ENCODE assay signal across 6 cellular contexts in the genomic region with DNA sequence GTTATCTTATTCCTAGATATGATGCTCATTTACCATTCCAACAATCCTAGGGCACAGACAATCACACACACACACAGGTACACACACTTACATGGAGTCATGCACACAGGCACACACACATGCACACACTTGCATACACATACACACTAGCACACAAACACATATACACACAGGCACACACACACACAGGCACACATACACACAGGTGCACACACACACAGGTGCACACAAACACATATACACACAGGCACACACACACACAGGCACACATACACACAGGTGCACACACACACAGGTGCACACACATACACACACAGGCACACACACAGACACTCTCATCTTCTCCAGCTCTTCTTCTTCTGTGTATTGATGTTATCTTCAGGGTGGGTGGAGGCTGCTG. TPM values are rescaled to one million over a fixed set of nuclear protein-coding genes. Genes with fewer than 3 reads are reported as not detected.
DNase-seq lines count a peak whose midpoint lies in the region; ATAC-seq, FAIRE-seq and TF ChIP-seq lines count a peak whose summit lies in the region.
"Not testable (repeated sequence)": the region's sequence is repeated elsewhere in the genome, so short reads cannot be mapped to it uniquely, and the experiment has no call there.
"Had no signal": no experiment of that assay in that cellular context is flagged by ENCODE, and none has a peak within 500 bp of the region (broad histone marks: within the 10 kb centered on the region; RNA-seq: fewer than 3 reads in every experiment).

No MANE protein-coding gene starts in this region.

- H3K27me3 ChIP-seq in bronchial epithelial cell (ENCODE audit: control insufficient read depth, insufficient read depth, low read length); mesenchymal stem cell (ENCODE audit: control insufficient read depth in 1 of 2, insufficient read depth in 1 of 2, low read length in 2 of 2); trophoblast cell (ENCODE audit: insufficient read depth, low read length): not testable (repeated sequence)

- H3K23ac ChIP-seq in mesenchymal stem cell (ENCODE audit: low read length in 2 of 2): not testable (repeated sequence)
- H3K23ac ChIP-seq in trophoblast cell (ENCODE audit: low read length): peak overlapping the region; percentile 73

- H2BK12ac ChIP-seq in mesenchymal stem cell (ENCODE audit: low read length in 2 of 2); trophoblast cell (ENCODE audit: low read length): not testable (repeated sequence)

- not testable (repeated sequence) for H3K4me2 ChIP-seq in A549; mesenchymal stem cell (ENCODE audit: low read length, poor library complexity, severe bottlenecking); trophoblast cell (ENCODE audit: low read length)

- H3K4me1 ChIP-seq in A549; HEK293 (ENCODE audit: control insufficient read depth, insufficient read depth, low read length); mesenchymal stem cell (ENCODE audit: control insufficient read depth, insufficient read depth, low read depth, low read length); trophoblast cell (ENCODE audit: control insufficient read depth in 1 of 2, insufficient read depth in 2 of 2, low read length in 2 of 2): not testable (repeated sequence)

- TF ChIP-seq RAD21 in A549 (conservative IDR thresholded peaks at IDR 0.05 in 1 of 2, IDR thresholded peaks at IDR 0.05 in 1 of 2): not testable (repeated sequence)

- not testable (repeated sequence) for H3K79me1 ChIP-seq in mesenchymal stem cell (replicated peaks; ENCODE audit: low read length, poor library complexity, severe bottlenecking); trophoblast cell (ENCODE audit: low read length)

- not testable (repeated sequence) for H3K14ac ChIP-seq in mesenchymal stem cell (ENCODE audit: low read length in 2 of 2); trophoblast cell (ENCODE audit: low read length)

- H4K91ac ChIP-seq in mesenchymal stem cell (ENCODE audit: low read length): peak overlapping the region; percentile 50
- H4K91ac ChIP-seq in trophoblast cell (ENCODE audit: low read depth, low read length): not testable (repeated sequence)

- peak; percentile 59 for FAIRE-seq in A549 (lab: Jason Lieb, UNC)
- peak; percentile 100 for FAIRE-seq in bronchial epithelial cell (lab: Jason Lieb, UNC)

- not testable (repeated sequence) for TF ChIP-seq POLR2A in A549 (IDR thresholded peaks at IDR 0.05; ENCODE audit: low read length)

- not testable (repeated sequence) for H2AFZ ChIP-seq in mesenchymal stem cell (ENCODE audit: low read depth, low read length); trophoblast cell (ENCODE audit: insufficient read depth, low read length, poor library complexity)

- H2BK120ac ChIP-seq in mesenchymal stem cell (ENCODE audit: low read depth, low read length); trophoblast cell (ENCODE audit: insufficient read depth, low read length, poor library complexity): not testable (repeated sequence)

- not testable (repeated sequence) for DNase-seq in A549 (ENCODE audit: low read depth in 1 of 2, low spot score in 1 of 2); bronchial epithelial cell (ENCODE audit: low read depth); mesenchymal stem cell; trophoblast cell

- H3K79me2 ChIP-seq in trophoblast cell (ENCODE audit: control insufficient read depth, insufficient read depth, low read length, poor library complexity): not testable (repeated sequence)

- H2BK5ac ChIP-seq in mesenchymal stem cell (ENCODE audit: low read depth, low read length, poor library complexity, severe bottlenecking); trophoblast cell (ENCODE audit: low read depth, low read length, poor library complexity): not testable (repeated sequence)

- CTCF ChIA-PET in A549 (lab: Yijun Ruan, JAX): interaction anchor here (1.1 to 1.6 kb wide), 2 partner anchors 75 to 109 kb away, joined by 3 to 4 read pairs; no protein-coding TSS in a partner anchor
- CTCF ChIA-PET in HEK293 (lab: Yijun Ruan, JAX): not testable (repeated sequence)

- not testable (repeated sequence) for H3K9ac ChIP-seq in mesenchymal stem cell (ENCODE audit: low read length); trophoblast cell (ENCODE audit: low read length)

- H3K9me3 ChIP-seq in A549: peaks cover 16% of the 10 kb centered on the region
- not testable (repeated sequence) for H3K9me3 ChIP-seq in HEK293 (ENCODE audit: control insufficient read depth, insufficient read depth, low read depth, low read length); trophoblast cell (ENCODE audit: insufficient read depth, low read depth, low read length)
- peaks cover 17% of the 10 kb centered on the region for H3K9me3 ChIP-seq in mesenchymal stem cell (ENCODE audit: control insufficient read depth, low read length)

- H2BK15ac ChIP-seq in mesenchymal stem cell (ENCODE audit: low read depth, poor library complexity, severe bottlenecking): not testable (repeated sequence)

- not testable (repeated sequence) for TF ChIP-seq EP300 in A549 (IDR thresholded peaks at IDR 0.05)

- H4K8ac ChIP-seq in mesenchymal stem cell (ENCODE audit: low read length); trophoblast cell (ENCODE audit: low read depth, low read length): not testable (repeated sequence)

- H3K4ac ChIP-seq in mesenchymal stem cell (ENCODE audit: low read depth in 1 of 2, low read length in 2 of 2); trophoblast cell (ENCODE audit: low read depth, low read length): not testable (repeated sequence)

- not testable (repeated sequence) for ATAC-seq in A549

- H4K12ac ChIP-seq in trophoblast cell (ENCODE audit: low read depth, low read length): not testable (repeated sequence)

- H3K27ac ChIP-seq in A549; HEK293 (ENCODE audit: extremely low read depth, low read depth, low read length); mesenchymal stem cell (ENCODE audit: low read length, poor library complexity, severe bottlenecking); trophoblast cell (ENCODE audit: low read depth, low read length): not testable (repeated sequence)

- TF ChIP-seq CTCF in A549 (IDR thresholded peaks at IDR 0.05); HEK293 (tag by site-specific recombination; IDR thresholded peaks at IDR 0.05); bronchial epithelial cell (IDR thresholded peaks at IDR 0.05; ENCODE audit: insufficient read depth, low read length, severe bottlenecking): not testable (repeated sequence)

- POLR2A ChIA-PET in A549 (lab: Yijun Ruan, JAX); HEK293 (lab: Yijun Ruan, JAX): not testable (repeated sequence)

- H2AK5ac ChIP-seq in mesenchymal stem cell (ENCODE audit: low read length, severe bottlenecking); trophoblast cell (ENCODE audit: low read length): not testable (repeated sequence)

- not testable (repeated sequence) for H3K18ac ChIP-seq in mesenchymal stem cell (ENCODE audit: low read depth in 1 of 2, low read length in 2 of 2); trophoblast cell (ENCODE audit: low read length)

- not testable (repeated sequence) for H3K36me3 ChIP-seq in HEK293 (ENCODE audit: control insufficient read depth in 2 of 2, insufficient read depth in 1 of 2, low read length in 2 of 2); bronchial epithelial cell (ENCODE audit: control insufficient read depth, insufficient read depth, low read length); mesenchymal stem cell (ENCODE audit: control insufficient read depth in 1 of 2, insufficient read depth in 2 of 2, low read depth in 1 of 2, low read length in 2 of 2); trophoblast cell (ENCODE audit: control insufficient read depth in 1 of 2, insufficient read depth in 2 of 2, low read length in 2 of 2)

- not testable (repeated sequence) for H3K4me3 ChIP-seq in A549; HEK293 (ENCODE audit: low read depth, low read length); bronchial epithelial cell (ENCODE audit: low read depth, low read length); mesenchymal stem cell (ENCODE audit: insufficient read depth in 1 of 2, low read depth in 1 of 2, low read length in 2 of 2); trophoblast cell (ENCODE audit: low read depth, low read length)

TF ChIP-seq in HEK293, 187 proteins besides CTCF, POLR2A, EP300 and RAD21:
- TF ChIP-seq, protein P1, sequence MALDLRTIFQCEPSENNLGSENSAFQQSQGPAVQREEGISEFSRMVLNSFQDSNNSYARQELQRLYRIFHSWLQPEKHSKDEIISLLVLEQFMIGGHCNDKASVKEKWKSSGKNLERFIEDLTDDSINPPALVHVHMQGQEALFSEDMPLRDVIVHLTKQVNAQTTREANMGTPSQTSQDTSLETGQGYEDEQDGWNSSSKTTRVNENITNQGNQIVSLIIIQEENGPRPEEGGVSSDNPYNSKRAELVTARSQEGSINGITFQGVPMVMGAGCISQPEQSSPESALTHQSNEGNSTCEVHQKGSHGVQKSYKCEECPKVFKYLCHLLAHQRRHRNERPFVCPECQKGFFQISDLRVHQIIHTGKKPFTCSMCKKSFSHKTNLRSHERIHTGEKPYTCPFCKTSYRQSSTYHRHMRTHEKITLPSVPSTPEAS (tag by site-specific recombination; IDR thresholded peaks at IDR 0.05): peak; percentile 98

RNA-seq across cellular contexts. Expression of gene AKR1C1, which starts 38.7 kb away (rescaled TPM):
- polyA plus RNA-seq in A549 (2011; rRNA removed) (1,148 and 1,445 TPM in 2 replicates), A549 (2017; fragmentation: RNase III; extraction: RNeasy Plus Mini Kit Qiagen cat#74134 plus additional on column Dnase treatment) (642 to 1,056 TPM (median 970 TPM) in 3 replicates)
- 341 and 343 TPM in 2 replicates for polyA plus RNA-seq in A549 (2012; cell fraction: cytosol; rRNA removed)
- polyA plus RNA-seq in A549 (2012; cell fraction: nucleus; rRNA removed): 297 and 392 TPM in 2 replicates
- 365 and 496 TPM in 2 replicates for polyA minus RNA-seq in A549 (2011; rRNA and poly(A)+ RNA removed)
- total RNA-seq in bronchial epithelial cell: 63.2 and 113 TPM in 2 replicates
- 22.4 TPM for polyA plus RNA-seq in mesenchymal stem cell (2013, experiment 1 of 2)
- polyA plus RNA-seq in mesenchymal stem cell (2013, experiment 2 of 2): 22.7 TPM
- 2.4 and 3.0 TPM in 2 replicates for polyA plus RNA-seq in trophoblast cell (2013)
- polyA plus RNA-seq: CD8-positive, alpha-beta memory T cell had no signal
